In genomic region chr1:154272999-154273563, GRCh38 we compare ENCODE assay signal across 8 cellular contexts. TPM values are rescaled to one million over a fixed set of nuclear protein-coding genes. Genes with fewer than 3 reads are reported as not detected.
DNase-seq lines count a peak whose midpoint lies in the region; ATAC-seq and TF ChIP-seq lines count a peak whose summit lies in the region.

No MANE protein-coding gene starts in this region.

- H3K9me3 ChIP-seq in subcutaneous abdominal adipose tissue (ENCODE audit: control insufficient read depth in 5 of 5, low read length in 5 of 5), result no peaks in the 10 kb centered on the region

- peaks cover 32% of the 10 kb centered on the region for H3K4me1 Mint-ChIP-seq in activated naive CD8-positive, alpha-beta T cell treated with anti-CD3 and anti-CD28 coated beads, Interleukin-2, amount 10 ng/mL, durations not matched to agents 7 days and 5 days
- H3K4me1 Mint-ChIP-seq in immature natural killer cell, result peaks cover 33 to 36% of the 10 kb centered on the region in 2 donors

- H3K9me3 Mint-ChIP-seq in activated naive CD8-positive, alpha-beta T cell treated with anti-CD3 and anti-CD28 coated beads, Interleukin-2, amount 10 ng/mL, durations not matched to agents 7 days and 5 days, result no peaks in the 10 kb centered on the region
- H3K9me3 Mint-ChIP-seq in immature natural killer cell, result no peaks in the 10 kb centered on the region

- H3K27me3 ChIP-seq in subcutaneous abdominal adipose tissue (ENCODE audit: control insufficient read depth in 5 of 5, insufficient read depth in 4 of 5, low read length in 5 of 5), result no peaks in the 10 kb centered on the region

- H3K27ac ChIP-seq in subcutaneous abdominal adipose tissue (ENCODE audit: low read depth, low read length), result peak overlapping the region; percentile 87

- peak overlapping the region; percentile 87 to 96 (median 93) for H3K4me3 ChIP-seq in subcutaneous abdominal adipose tissue (ENCODE audit: low read depth in 1 of 5, low read length in 5 of 5)

- POLR2A ChIA-PET in activated naive CD8-positive, alpha-beta T cell treated with anti-CD3 and anti-CD28 coated beads, Interleukin-2, amount 10 ng/mL, durations not matched to agents 7 days and 5 days (lab: Charles Lee), result interaction anchor here (0.6 to 1.8 kb wide), 7 partner anchors 52 to 282 kb away, joined by 3 to 9 read pairs (median 4); partner anchors contain the start of genes RPS27 and UBAP2L

- ATAC-seq in activated naive CD8-positive, alpha-beta T cell treated with anti-CD3 and anti-CD28 coated beads, Interleukin-2, amount 10 ng/mL, durations not matched to agents 7 days and 5 days (ENCODE audit: low read depth), result no peak
- ATAC-seq in GM21825 (IDR thresholded peaks at IDR 0.05; ENCODE audit: unreplicated experiment) (no peak), GM18873 (IDR thresholded peaks at IDR 0.05; ENCODE audit: low FRiP score, unreplicated experiment) (no peak)

- peaks cover 5 to 22% (median 18%) of the 10 kb centered on the region in 5 donors for H3K4me1 ChIP-seq in subcutaneous abdominal adipose tissue (ENCODE audit: control insufficient read depth in 5 of 5, insufficient read depth in 5 of 5, low read length in 5 of 5)

- peaks cover 26% of the 10 kb centered on the region for H3K36me3 Mint-ChIP-seq in activated naive CD8-positive, alpha-beta T cell treated with anti-CD3 and anti-CD28 coated beads, Interleukin-2, amount 10 ng/mL, durations not matched to agents 7 days and 5 days
- H3K36me3 Mint-ChIP-seq in immature natural killer cell, result peaks cover 5 to 18% (median 13%) of the 10 kb centered on the region in 3 donors

- peak; percentile 27 for DNase-seq in NCI-H1092 treated with DMSO at 0.1 percent for 48 hours (lab: John Stamatoyannopoulos, UW)
- DNase-seq in NCI-H1092 (lab: John Stamatoyannopoulos, UW), result no peak
- DNase-seq in activated naive CD8-positive, alpha-beta T cell treated with anti-CD3 and anti-CD28 coated beads, Interleukin-2, amount 10 ng/mL, durations not matched to agents 7 days and 5 days, result no peak
- DNase-seq in immature natural killer cell, result no peak
- DNase-seq in GM20000 (ENCODE audit: low spot score), result no peak

- peaks cover 13 to 51% (median 41%) of the 10 kb centered on the region in 5 donors for H3K36me3 ChIP-seq in subcutaneous abdominal adipose tissue (ENCODE audit: control insufficient read depth in 5 of 5, insufficient read depth in 5 of 5, low read length in 5 of 5)

- H3K27ac Mint-ChIP-seq in activated naive CD8-positive, alpha-beta T cell treated with anti-CD3 and anti-CD28 coated beads, Interleukin-2, amount 10 ng/mL, durations not matched to agents 7 days and 5 days, result peak overlapping the region; percentile 97
- H3K27ac Mint-ChIP-seq in immature natural killer cell, result peak overlapping the region; percentile 96 to 99 (median 98)

- TF ChIP-seq CTCF in GM20000 (IDR thresholded peaks at IDR 0.05; ENCODE audit: extremely low read depth, missing control alignments), result no peak

- H3K9ac ChIP-seq in subcutaneous abdominal adipose tissue (ENCODE audit: low read length in 5 of 5), result peak overlapping the region; percentile 86 to 93 (median 91)

- H3K4me3 Mint-ChIP-seq in activated naive CD8-positive, alpha-beta T cell treated with anti-CD3 and anti-CD28 coated beads, Interleukin-2, amount 10 ng/mL, durations not matched to agents 7 days and 5 days, result peak overlapping the region; percentile 97
- peak overlapping the region; percentile 95 to 97 (median 96) for H3K4me3 Mint-ChIP-seq in immature natural killer cell

- no peaks in the 10 kb centered on the region for H3K27me3 Mint-ChIP-seq in activated naive CD8-positive, alpha-beta T cell treated with anti-CD3 and anti-CD28 coated beads, Interleukin-2, amount 10 ng/mL, durations not matched to agents 7 days and 5 days
- H3K27me3 Mint-ChIP-seq in immature natural killer cell (ENCODE audit: low read depth in 3 of 3), result peaks cover 7 to 17% (median 8%) of the 10 kb centered on the region in 3 donors

RNA-seq across cellular contexts. Expression of gene HAX1, which starts 0.7 kb away (rescaled TPM):
- 100 to 1,000 TPM in 1 of 2 experiments, 10 to 100 TPM in 1; 99.7 to 102 TPM for total RNA-seq in activated naive CD8-positive, alpha-beta T cell treated with anti-CD3 and anti-CD28 coated beads, Interleukin-2, amount 10 ng/mL, durations not matched to agents 7 days and 5 days
- 100 to 1,000 TPM; 119 to 207 (median 139) TPM for polyA plus RNA-seq in immature natural killer cell

RNA-seq across cellular contexts. Expression of gene AQP10, which starts 47.8 kb away (rescaled TPM):
- not detected for total RNA-seq in activated naive CD8-positive, alpha-beta T cell treated with anti-CD3 and anti-CD28 coated beads, Interleukin-2, amount 10 ng/mL, durations not matched to agents 7 days and 5 days
- under 1 TPM in 1 of 3 donors, not detected in 2; 0.24 TPM for polyA plus RNA-seq in immature natural killer cell

RNA-seq across cellular contexts. Expression of gene ATP8B2, which starts 52.2 kb away (rescaled TPM):
- 10 to 100 TPM; 91.2 to 95.4 TPM for total RNA-seq in activated naive CD8-positive, alpha-beta T cell treated with anti-CD3 and anti-CD28 coated beads, Interleukin-2, amount 10 ng/mL, durations not matched to agents 7 days and 5 days
- 10 to 100 TPM in 2 of 3 donors, 1 to 10 TPM in 1; 8.5 to 27.4 (median 16.5) TPM for polyA plus RNA-seq in immature natural killer cell

RNA-seq across cellular contexts. Expression of gene UBAP2L, which starts 52.3 kb away (rescaled TPM):
- total RNA-seq in activated naive CD8-positive, alpha-beta T cell treated with anti-CD3 and anti-CD28 coated beads, Interleukin-2, amount 10 ng/mL, durations not matched to agents 7 days and 5 days, result 100 to 1,000 TPM; 192 to 195 TPM
- polyA plus RNA-seq in immature natural killer cell, result 10 to 100 TPM; 23.1 to 72.4 (median 52.4) TPM
